8 cellular contexts compared by ENCODE assay signal in the genomic region with DNA sequence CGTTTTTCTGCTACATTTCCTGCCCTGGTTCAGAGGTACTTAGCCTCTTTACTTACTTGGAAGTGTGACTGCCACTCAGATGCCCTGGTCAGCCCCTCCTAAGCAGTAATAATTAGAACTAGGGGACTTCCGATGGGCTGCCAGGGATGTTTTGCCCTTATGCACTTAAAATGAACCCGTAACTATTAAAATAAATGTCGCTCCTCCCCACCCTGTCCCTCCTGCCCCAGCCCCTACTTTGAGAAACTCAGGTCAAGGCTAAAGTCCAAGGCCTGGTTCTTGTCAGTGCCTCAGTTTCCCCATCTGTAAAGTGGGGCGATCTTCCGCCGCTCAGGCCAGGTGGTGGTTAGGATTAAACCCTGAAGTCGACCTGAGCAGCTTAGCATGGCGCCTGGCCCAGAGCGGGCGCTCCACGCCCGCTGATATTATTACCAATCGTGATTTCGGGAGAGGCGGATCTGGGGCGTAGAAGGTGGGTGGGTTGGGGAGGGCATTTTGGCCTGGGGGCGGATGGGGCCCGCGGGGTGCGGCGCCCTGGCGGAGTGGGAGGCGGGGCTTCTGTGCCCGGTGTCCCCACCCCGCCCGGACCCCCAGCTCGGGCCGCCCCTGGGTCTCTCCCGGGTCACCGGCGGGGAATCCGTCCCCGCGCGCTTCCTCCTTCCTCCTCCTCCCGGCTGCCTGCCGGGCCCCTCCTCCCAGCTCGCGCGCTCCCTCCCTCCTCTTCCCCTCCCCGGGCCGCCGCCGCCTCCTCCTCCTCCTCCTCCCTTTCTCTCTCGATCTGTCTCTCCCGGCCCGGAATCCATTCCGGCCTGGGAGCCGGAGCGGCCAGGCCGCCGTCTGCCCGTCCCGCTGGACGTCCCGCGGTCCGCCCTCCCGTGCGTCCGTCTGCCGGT. TPM values are rescaled to one million over a fixed set of nuclear protein-coding genes. Genes with fewer than 3 reads are reported as not detected.
DNase-seq lines count a peak whose midpoint lies in the region; ATAC-seq and TF ChIP-seq lines count a peak whose summit lies in the region.

A gene (plus strand): TSS at position 802 of the 893 bp plus-strand sequence. CDS start 38,014 bp downstream, outside the sequence.

- no peaks in the 10 kb centered on the region for H3K27me3 ChIP-seq in thymus (ENCODE audit: control insufficient read depth, insufficient read depth)

- no peaks in the 10 kb centered on the region for H3K36me3 Mint-ChIP-seq in activated naive CD4-positive, alpha-beta T cell treated with anti-CD3 and anti-CD28 coated beads, Interleukin-2, amount 50 U/mL, for 72 hours
- no peaks in the 10 kb centered on the region for H3K36me3 Mint-ChIP-seq in glutamatergic neuron (ENCODE audit: unreplicated experiment)

- H3K27ac Mint-ChIP-seq in activated naive CD4-positive, alpha-beta T cell treated with anti-CD3 and anti-CD28 coated beads, Interleukin-2, amount 50 U/mL, for 72 hours: peak within 1 kb of the TSS; percentile 27 to 68
- H3K27ac Mint-ChIP-seq in glutamatergic neuron (ENCODE audit: unreplicated experiment): no peak within 1 kb of the TSS

- H3K9me3 ChIP-seq in thymus (ENCODE audit: control insufficient read depth): no peaks in the 10 kb centered on the region

- H3K36me3 ChIP-seq in thymus (ENCODE audit: control insufficient read depth, insufficient read depth): no peaks in the 10 kb centered on the region

- WGBS in thymus: 6% methylated on average over 63 of the region's 63 CpGs

- peak within 1 kb of the TSS; percentile 65 for H3K4me3 Mint-ChIP-seq in glutamatergic neuron (ENCODE audit: unreplicated experiment)

- DNase-seq in EL (peak; percentile 85), HPDE6-E6E7 (ENCODE audit: extremely low spot score) (peak; percentile 76), RKO (ENCODE audit: low spot score) (peak; percentile 75), glutamatergic neuron (peak; percentile 83), occipital lobe (lab: John Stamatoyannopoulos, UW) (peak; percentile 32)
- peak; percentile 52 to 63 for DNase-seq in activated naive CD4-positive, alpha-beta T cell treated with anti-CD3 and anti-CD28 coated beads, Interleukin-2, amount 50 U/mL, for 72 hours (ENCODE audit: low spot score in 2 of 2)

- H3K4me3 ChIP-seq in thymus (ENCODE audit: low read length): peak within 1 kb of the TSS; percentile 72

- H3K9me3 Mint-ChIP-seq in activated naive CD4-positive, alpha-beta T cell treated with anti-CD3 and anti-CD28 coated beads, Interleukin-2, amount 50 U/mL, for 72 hours: no peaks in the 10 kb centered on the region
- peaks cover 4% of the 10 kb centered on the region for H3K9me3 Mint-ChIP-seq in glutamatergic neuron (ENCODE audit: unreplicated experiment)

- peaks cover 9% of the 10 kb centered on the region for H3K27me3 Mint-ChIP-seq in glutamatergic neuron (ENCODE audit: unreplicated experiment)

- peak within 1 kb of the TSS; percentile 55 for H3K27ac ChIP-seq in thymus (ENCODE audit: low read depth)

- ATAC-seq in activated naive CD4-positive, alpha-beta T cell treated with anti-CD3 and anti-CD28 coated beads, Interleukin-2, amount 50 U/mL, for 72 hours: peak; percentile 59 to 61
- no peak for ATAC-seq in GM21717 (IDR thresholded peaks at IDR 0.05; ENCODE audit: unreplicated experiment)

- H3K4me1 ChIP-seq in thymus (ENCODE audit: control insufficient read depth, insufficient read depth, low read length): peaks cover 3% of the 10 kb centered on the region

- no peaks in the 10 kb centered on the region for H3K4me1 Mint-ChIP-seq in glutamatergic neuron (ENCODE audit: low read depth, unreplicated experiment)

- TF ChIP-seq CTCF in glutamatergic neuron (IDR thresholded peaks at IDR 0.05; ENCODE audit: partially characterized antibody, unreplicated experiment): no peak

RNA-seq across cellular contexts. Expression of the gene that starts here (rescaled TPM):
- 1 to 10 TPM; 5.4 to 8.3 TPM for total RNA-seq in activated naive CD4-positive, alpha-beta T cell treated with anti-CD3 and anti-CD28 coated beads, Interleukin-2, amount 50 U/mL, for 72 hours
- total RNA-seq in glutamatergic neuron (ENCODE audit: unreplicated experiment): 39.2 TPM
- 19.2 TPM for total RNA-seq in occipital lobe
- polyA plus RNA-seq in thymus: 14.5 TPM

Comparison
In these comparisons a context has a peak if more than half of its experiments do, and no peak if none do; other contexts are left out.
1. DNase-seq: peak in every context shown above with its lines; median percentile 85 in EL; 83 in glutamatergic neuron; 76 in HPDE6-E6E7; 75 in RKO; 58 in activated naive CD4-positive, alpha-beta T cell treated with anti-CD3 and anti-CD28 coated beads, Interleukin-2, amount 50 U/mL, for 72 hours; 32 in occipital lobe.